ENCODE assay signal across 1 cellular context in the genomic region with DNA sequence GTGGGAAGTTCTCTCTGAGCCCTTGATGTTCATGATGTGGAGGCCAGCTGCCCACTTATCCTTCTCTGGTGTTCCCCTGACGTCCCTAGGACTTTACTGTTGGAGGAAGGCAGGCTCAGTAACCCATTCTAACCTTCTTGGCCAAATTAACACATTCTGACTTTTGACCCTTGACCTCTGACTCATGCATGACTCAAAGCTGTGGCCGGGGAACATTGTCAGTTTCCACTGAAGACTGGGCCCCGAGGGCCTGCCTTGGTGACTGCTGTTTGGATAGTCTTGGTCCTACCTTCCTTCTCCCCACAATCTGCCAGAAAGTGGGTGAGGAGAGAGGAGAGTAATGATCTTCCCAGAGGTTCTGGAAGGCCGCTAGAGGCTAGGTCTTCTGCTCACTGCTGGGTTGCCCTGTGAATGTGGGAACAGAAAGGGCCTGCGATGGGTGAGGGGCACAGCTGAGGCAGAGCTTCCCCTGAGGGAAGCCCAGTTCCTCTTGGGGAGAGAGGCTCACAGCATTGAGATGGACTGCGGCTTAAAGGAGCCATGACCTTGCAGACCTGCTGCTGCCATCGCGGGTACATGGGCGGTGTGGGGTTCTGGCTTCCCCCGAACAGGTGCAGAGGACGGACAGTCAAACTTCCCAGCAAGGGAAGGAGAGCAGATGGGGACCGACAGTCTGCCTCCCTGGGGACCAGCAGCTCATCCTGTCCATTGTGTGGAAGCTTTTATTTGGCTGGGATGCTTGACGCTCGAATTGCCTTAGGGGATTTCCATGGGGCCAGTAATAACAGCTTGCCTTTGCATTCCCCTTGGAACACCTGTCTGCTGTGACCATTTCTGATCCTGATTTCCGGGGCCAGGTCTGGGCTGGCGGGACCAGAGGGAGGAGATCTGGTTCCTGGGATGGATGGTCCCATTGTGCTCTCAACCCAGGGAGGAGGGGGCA.
TF ChIP-seq lines count a peak whose summit lies in the region.

No MANE protein-coding gene starts in this region.

TF ChIP-seq in K562, 482 proteins besides CTCF, POLR2A, EP300 and RAD21 (continued from another document and continues in another):
- TF ChIP-seq CEBPZ (IDR thresholded peaks at IDR 0.05; ENCODE audit: borderline replicate concordance, low read depth, low read length) (no peak), TCFL5 (CRISPR knock-in tag; conservative IDR thresholded peaks at IDR 0.05) (no peak), NUFIP1 (IDR thresholded peaks at IDR 0.05; ENCODE audit: partially characterized antibody) (no peak), ZFP1 (CRISPR knock-in tag; IDR thresholded peaks at IDR 0.05) (no peak), RFX7 (CRISPR knock-in tag; IDR thresholded peaks at IDR 0.05) (no peak), HOMEZ (CRISPR knock-in tag; IDR thresholded peaks at IDR 0.05) (no peak), MCM7 (IDR thresholded peaks at IDR 0.05) (no peak), TSHZ1 (CRISPR knock-in tag; IDR thresholded peaks at IDR 0.05) (no peak), ARID3A (IDR thresholded peaks at IDR 0.05; ENCODE audit: borderline replicate concordance, low read depth, low read length) (no peak), BCLAF1 (IDR thresholded peaks at IDR 0.05; ENCODE audit: borderline replicate concordance in 1 of 2, control insufficient read depth in 1 of 2, low read depth in 2 of 2, low read length in 1 of 2) (no peak), CTCFL (IDR thresholded peaks at IDR 0.05; ENCODE audit: borderline replicate concordance, insufficient read depth, low read depth, low read length, poor library complexity, severe bottlenecking) (no peak), ZNF212 (CRISPR knock-in tag; IDR thresholded peaks at IDR 0.05) (no peak), DIDO1 (tag; IDR thresholded peaks at IDR 0.05; ENCODE audit: low read depth) (no peak), GTF2E2 (tag; IDR thresholded peaks at IDR 0.05) (no peak), SNIP1 (IDR thresholded peaks at IDR 0.05; ENCODE audit: low read depth) (no peak), KDM5B (IDR thresholded peaks at IDR 0.05; ENCODE audit: insufficient replicate concordance, low read depth, low read length) (no peak), KDM1A (IDR thresholded peaks at IDR 0.05) (peak in 1 of 2 experiments; percentile 42; a peak in 2 of 4 replicates), TAF15 (IDR thresholded peaks at IDR 0.05; ENCODE audit: low read depth, low read length) (no peak), ZNF696 (CRISPR knock-in tag; conservative IDR thresholded peaks at IDR 0.05) (no peak), CREBBP (IDR thresholded peaks at IDR 0.05; ENCODE audit: low read depth, low read length) (no peak), HINFP (tag; conservative IDR thresholded peaks at IDR 0.05; ENCODE audit: low read depth) (no peak), ZKSCAN8 (CRISPR knock-in tag; IDR thresholded peaks at IDR 0.05) (no peak), CXXC5 (CRISPR knock-in tag; IDR thresholded peaks at IDR 0.05) (peak; percentile 62), STAT5A (IDR thresholded peaks at IDR 0.05; ENCODE audit: borderline replicate concordance, low read length) (no peak), BHLHE40 (IDR thresholded peaks at IDR 0.05; ENCODE audit: low read length) (no peak), THAP12 (CRISPR knock-in tag; IDR thresholded peaks at IDR 0.05) (no peak), CBFB (CRISPR knock-in tag; IDR thresholded peaks at IDR 0.05) (no peak), HNRNPL (IDR thresholded peaks at IDR 0.05; ENCODE audit: low read depth, low read length) (no peak), BRCA1 (IDR thresholded peaks at IDR 0.05) (no peak), BRCA1 (CRISPR knock-in tag; IDR thresholded peaks at IDR 0.05) (no peak)
- TF ChIP-seq, protein P1, sequence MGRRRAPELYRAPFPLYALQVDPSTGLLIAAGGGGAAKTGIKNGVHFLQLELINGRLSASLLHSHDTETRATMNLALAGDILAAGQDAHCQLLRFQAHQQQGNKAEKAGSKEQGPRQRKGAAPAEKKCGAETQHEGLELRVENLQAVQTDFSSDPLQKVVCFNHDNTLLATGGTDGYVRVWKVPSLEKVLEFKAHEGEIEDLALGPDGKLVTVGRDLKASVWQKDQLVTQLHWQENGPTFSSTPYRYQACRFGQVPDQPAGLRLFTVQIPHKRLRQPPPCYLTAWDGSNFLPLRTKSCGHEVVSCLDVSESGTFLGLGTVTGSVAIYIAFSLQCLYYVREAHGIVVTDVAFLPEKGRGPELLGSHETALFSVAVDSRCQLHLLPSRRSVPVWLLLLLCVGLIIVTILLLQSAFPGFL (CRISPR knock-in tag; IDR thresholded peaks at IDR 0.05) = no peak
- TF ChIP-seq, protein P2, sequence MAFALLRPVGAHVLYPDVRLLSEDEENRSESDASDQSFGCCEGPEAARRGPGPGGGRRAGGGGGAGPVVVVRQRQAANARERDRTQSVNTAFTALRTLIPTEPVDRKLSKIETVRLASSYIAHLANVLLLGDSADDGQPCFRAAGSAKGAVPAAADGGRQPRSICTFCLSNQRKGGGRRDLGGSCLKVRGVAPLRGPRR (CRISPR knock-in tag; IDR thresholded peaks at IDR 0.05) = no peak
